ENCODE assay signal across 34 cellular contexts in genomic region chr12:68885381-68885780, GRCh38.
"Had no signal": no experiment of that assay in that cellular context is flagged by ENCODE, and none has a peak within 500 bp of the region (broad histone marks: within the 10 kb centered on the region; RNA-seq: fewer than 3 reads in every experiment).

No MANE protein-coding gene starts in this region.

- H3K4me3 Mint-ChIP-seq: activated CD4-positive, alpha-beta T cell treated with anti-CD3 and anti-CD28 coated beads for 36 hours; activated CD4-positive, alpha-beta T cell treated with anti-CD3 and anti-CD28 coated beads, Interleukin-2, amount 10 ng/mL, durations not matched to agents 7 days and 5 days; activated CD8-positive, alpha-beta T cell treated with anti-CD3 and anti-CD28 coated beads, Interleukin-2, amount 10 ng/mL, durations not matched to agents 7 days and 5 days; activated naive CD4-positive, alpha-beta T cell treated with anti-CD3 and anti-CD28 coated beads for 36 hours; activated naive CD8-positive, alpha-beta T cell treated with anti-CD3 and anti-CD28 coated beads for 36 hours; activated T-cell treated with anti-CD3 and anti-CD28 coated beads, Interleukin-2, amount 50 U/mL, for 24 hours; WTC11 had no signal

- H3K9me3 Mint-ChIP-seq: activated CD4-positive, alpha-beta T cell treated with anti-CD3 and anti-CD28 coated beads, Interleukin-2, amount 10 ng/mL, durations not matched to agents 7 days and 5 days; activated naive CD4-positive, alpha-beta T cell treated with anti-CD3 and anti-CD28 coated beads for 36 hours; activated naive CD8-positive, alpha-beta T cell treated with anti-CD3 and anti-CD28 coated beads for 36 hours had no signal

- DNase-seq: activated CD4-positive, alpha-beta T cell treated with anti-CD3 and anti-CD28 coated beads for 36 hours; activated CD4-positive, alpha-beta T cell treated with anti-CD3 and anti-CD28 coated beads, Interleukin-2, amount 10 ng/mL, durations not matched to agents 7 days and 5 days; activated CD4-positive, alpha-beta T cell treated with anti-CD3 and anti-CD28 coated beads, Interleukin-2, amount 50 U/mL, for 48 hours; activated CD8-positive, alpha-beta T cell treated with anti-CD3 and anti-CD28 coated beads, Interleukin-2, amount 10 ng/mL, durations not matched to agents 7 days and 5 days; activated gamma-delta T cell; activated naive CD4-positive, alpha-beta T cell treated with anti-CD3 and anti-CD28 coated beads for 36 hours; activated naive CD8-positive, alpha-beta T cell treated with anti-CD3 and anti-CD28 coated beads for 36 hours; activated T-cell treated with anti-CD3 and anti-CD28 coated beads, Interleukin-2, amount 50 U/mL, for 24 hours; amniotic stem cell; aorta; brain microvascular endothelial cell; central memory CD4-positive, alpha-beta T cell; Karpas-422; NCI-H1092; NCI-H1436 treated with DMSO at 0.1 percent for 48 hours; NCI-H1694 treated with DMSO at 0.1 percent for 48 hours; NCI-H2029 treated with DMSO at 0.1 percent for 48 hours; NCI-H2107; NCI-H2171; NCI-H510A; NCI-H526; NCI-H748 treated with DMSO at 0.1 percent for 48 hours; NK-92 treated with Interleukin-12 subunit alpha and Interleukin-12 subunit beta, amount 100 ng/mL, for 24 hours; PC-9; SIG-M5; SW 1271; T-helper 1 cell; T-helper 2 cell; T-helper 9 cell had no signal

- H3K27ac ChIP-seq: brain microvascular endothelial cell, PC-9, RWPE1 had no signal

- H3K4me3 ChIP-seq: PC-9 had no signal

- H3K36me3 Mint-ChIP-seq: WTC11 had no signal

- H3K27me3 ChIP-seq: brain microvascular endothelial cell had no signal

- ATAC-seq: activated CD4-positive, alpha-beta T cell treated with anti-CD3 and anti-CD28 coated beads for 36 hours; activated CD4-positive, CD25-positive, alpha-beta regulatory T cell treated with anti-CD3 and anti-CD28 coated beads, Interleukin-2, amount 50 U/mL, for 24 hours; activated CD8-positive, alpha-beta T cell treated with anti-CD3 and anti-CD28 coated beads, Interleukin-2, amount 10 ng/mL, durations not matched to agents 7 days and 5 days; Right ventricle myocardium inferior; WTC11 had no signal

- H3K36me3 ChIP-seq: brain microvascular endothelial cell had no signal

- H3K27ac Mint-ChIP-seq: activated CD4-positive, alpha-beta T cell treated with anti-CD3 and anti-CD28 coated beads for 36 hours; activated CD4-positive, alpha-beta T cell treated with anti-CD3 and anti-CD28 coated beads, Interleukin-2, amount 10 ng/mL, durations not matched to agents 7 days and 5 days; activated CD8-positive, alpha-beta T cell treated with anti-CD3 and anti-CD28 coated beads, Interleukin-2, amount 10 ng/mL, durations not matched to agents 7 days and 5 days; activated naive CD4-positive, alpha-beta T cell treated with anti-CD3 and anti-CD28 coated beads for 36 hours; activated naive CD8-positive, alpha-beta T cell treated with anti-CD3 and anti-CD28 coated beads for 36 hours; activated T-cell treated with anti-CD3 and anti-CD28 coated beads, Interleukin-2, amount 50 U/mL, for 24 hours; activated T-helper 2 cell treated with anti-CD3 and anti-CD28 coated beads, Interferon-gamma antibody, Interleukin-2, Interleukin-4, amounts not matched to agents 10 μg/mL and 5 μg/mL and 100 μg/mL, durations not matched to agents 14 hours and 24 hours and 36 hours; WTC11 had no signal

- H3K4me1 Mint-ChIP-seq: WTC11 had no signal

- H3K27me3 Mint-ChIP-seq: activated CD4-positive, alpha-beta T cell treated with anti-CD3 and anti-CD28 coated beads, Interleukin-2, amount 10 ng/mL, durations not matched to agents 7 days and 5 days had no signal
